ENCODE assay signal across 8 cellular contexts in genomic region chr17:27236710-27237315, GRCh38. TPM values are rescaled to one million over a fixed set of nuclear protein-coding genes. Genes with fewer than 3 reads are reported as not detected.
A peak's percentile ranks its signal among the peaks of the same experiment; 100 is the strongest.
DNase-seq lines count a peak whose midpoint lies in the region; TF ChIP-seq lines count a peak whose summit lies in the region.

No MANE protein-coding gene starts in this region.

- H3K27ac Mint-ChIP-seq in activated CD4-positive, alpha-beta memory T cell treated with anti-CD3 and anti-CD28 coated beads, Interleukin-2, amount 10 ng/mL, durations not matched to agents 7 days and 5 days = no peak overlapping the region
- H3K27ac Mint-ChIP-seq in mesothelial cell of epicardium = no peak overlapping the region

- no peaks in the 10 kb centered on the region for H3K27me3 ChIP-seq in BJ (ENCODE audit: control insufficient read depth, insufficient read depth, low read length)
- no peaks in the 10 kb centered on the region for H3K27me3 ChIP-seq in effector memory CD4-positive, alpha-beta T cell (replicated peaks; ENCODE audit: control insufficient read depth, insufficient read depth, low read length, poor library complexity, severe bottlenecking)

- peaks cover 2% of the 10 kb centered on the region; the same call in 1 of the 2 replicates for H3K4me1 ChIP-seq in HEK293 (ENCODE audit: control insufficient read depth, insufficient read depth, low read length)
- H3K4me1 ChIP-seq in effector memory CD4-positive, alpha-beta T cell (ENCODE audit: control insufficient read depth, insufficient read depth, low read length, poor library complexity, severe bottlenecking) = no peaks in the 10 kb centered on the region

- H3K4me1 Mint-ChIP-seq in activated CD4-positive, alpha-beta memory T cell treated with anti-CD3 and anti-CD28 coated beads, Interleukin-2, amount 10 ng/mL, durations not matched to agents 7 days and 5 days = peaks cover 33% of the 10 kb centered on the region
- H3K4me1 Mint-ChIP-seq in mesothelial cell of epicardium = peaks cover 37% of the 10 kb centered on the region

- CTCF ChIA-PET in BJ (lab: Yijun Ruan, JAX) (interaction anchor here (0.6 to 9.0 kb wide), 38 partner anchors 9 to 418 kb away, joined by 3 to 162 read pairs (median 5); partner anchors contain the start of gene WSB1), HEK293 (lab: Yijun Ruan, JAX) (interaction anchor here (0.6 to 9.8 kb wide), 74 partner anchors 9 to 1066 kb away, joined by 3 to 208 read pairs (median 5); partner anchors contain the start of genes KSR1 and WSB1)
- CTCF ChIA-PET in activated CD4-positive, alpha-beta memory T cell treated with anti-CD3 and anti-CD28 coated beads, Interleukin-2, amount 10 ng/mL, durations not matched to agents 7 days and 5 days (lab: Charles Lee) = interaction anchor here (0.7 to 5.6 kb wide), 43 partner anchors 9 to 415 kb away, joined by 3 to 107 read pairs (median 5); partner anchors contain the start of gene WSB1

- H3K27me3 Mint-ChIP-seq in activated CD4-positive, alpha-beta memory T cell treated with anti-CD3 and anti-CD28 coated beads, Interleukin-2, amount 10 ng/mL, durations not matched to agents 7 days and 5 days = peaks cover 2% of the 10 kb centered on the region
- H3K27me3 Mint-ChIP-seq in mesothelial cell of epicardium (ENCODE audit: low read depth) = peaks cover 6% of the 10 kb centered on the region

- no peaks in the 10 kb centered on the region for H3K36me3 ChIP-seq in BJ (ENCODE audit: control insufficient read depth, insufficient read depth, low read length)
- no peaks in the 10 kb centered on the region for H3K36me3 ChIP-seq in HEK293 (ENCODE audit: control insufficient read depth in 2 of 2, insufficient read depth in 1 of 2, low read length in 2 of 2)
- H3K36me3 ChIP-seq in effector memory CD4-positive, alpha-beta T cell (ENCODE audit: control insufficient read depth, insufficient read depth, low read length) = no peaks in the 10 kb centered on the region

- TF ChIP-seq CTCF in BJ (IDR thresholded peaks at IDR 0.05; ENCODE audit: insufficient read depth, low read depth, low read length) = peak; percentile 84
- peak; percentile 47; the same call in 1 of the 2 replicates for TF ChIP-seq CTCF in HEK293 (tag by site-specific recombination; IDR thresholded peaks at IDR 0.05)
- peak; percentile 94 for TF ChIP-seq CTCF in mesothelial cell of epicardium (IDR thresholded peaks at IDR 0.05; ENCODE audit: unreplicated experiment)

- POLR2A ChIA-PET in BJ (lab: Charles Lee) (interaction anchor here (1.2 kb wide), 1 partner anchor 96 kb away, joined by 4 read pairs; no protein-coding TSS in a partner anchor), HEK293 (lab: Yijun Ruan, JAX) (interaction anchor here (1.0 to 1.9 kb wide), 3 partner anchors 58 to 96 kb away, joined by 3 to 8 read pairs (median 5); no protein-coding TSS in a partner anchor)
- POLR2A ChIA-PET in activated CD4-positive, alpha-beta memory T cell treated with anti-CD3 and anti-CD28 coated beads, Interleukin-2, amount 10 ng/mL, durations not matched to agents 7 days and 5 days (lab: Charles Lee) = interaction anchor here (0.8 to 5.6 kb wide), 6 partner anchors 57 to 364 kb away, joined by 3 to 53 read pairs (median 4); partner anchors contain the start of gene WSB1

- H3K36me3 Mint-ChIP-seq in activated CD4-positive, alpha-beta memory T cell treated with anti-CD3 and anti-CD28 coated beads, Interleukin-2, amount 10 ng/mL, durations not matched to agents 7 days and 5 days (ENCODE audit: low read depth) = no peaks in the 10 kb centered on the region
- no peaks in the 10 kb centered on the region for H3K36me3 Mint-ChIP-seq in mesothelial cell of epicardium

- H3K4me3 Mint-ChIP-seq in activated CD4-positive, alpha-beta memory T cell treated with anti-CD3 and anti-CD28 coated beads, Interleukin-2, amount 10 ng/mL, durations not matched to agents 7 days and 5 days = no peak overlapping the region
- no peak overlapping the region for H3K4me3 Mint-ChIP-seq in mesothelial cell of epicardium

- no peaks in the 10 kb centered on the region for H3K9me3 ChIP-seq in HEK293 (ENCODE audit: control insufficient read depth, insufficient read depth, low read depth, low read length)
- H3K9me3 ChIP-seq in effector memory CD4-positive, alpha-beta T cell (ENCODE audit: control insufficient read depth, low read length) = no peaks in the 10 kb centered on the region

- DNase-seq in BJ (ENCODE audit: low read depth) = no peak
- peak; percentile 27 for DNase-seq in NK-92 (lab: John Stamatoyannopoulos, UW; ENCODE audit: unreplicated experiment)
- DNase-seq in activated CD4-positive, alpha-beta memory T cell treated with anti-CD3 and anti-CD28 coated beads, Interleukin-2, amount 10 ng/mL, durations not matched to agents 7 days and 5 days = peak; percentile 77
- peak; percentile 37 to 61 (median 41) for DNase-seq in effector memory CD4-positive, alpha-beta T cell
- peak in 1 of 2 experiments; percentile 84 for DNase-seq in mesothelial cell of epicardium (ENCODE audit: low spot score in 2 of 2, unreplicated experiment in 2 of 2)
- DNase-seq in stimulated activated CD8-positive, alpha-beta memory T cell treated with anti-CD3 and anti-CD28 coated beads, Interleukin-4, amount 100 ng/mL, for 24 hours (ENCODE audit: low read depth) = peak; percentile 63
- DNase-seq in HPDE6-E6E7 (ENCODE audit: extremely low spot score) = no peak

- H3K9me3 Mint-ChIP-seq in activated CD4-positive, alpha-beta memory T cell treated with anti-CD3 and anti-CD28 coated beads, Interleukin-2, amount 10 ng/mL, durations not matched to agents 7 days and 5 days = no peaks in the 10 kb centered on the region
- H3K9me3 Mint-ChIP-seq in mesothelial cell of epicardium = no peaks in the 10 kb centered on the region

- H3K4me3 ChIP-seq in BJ (ENCODE audit: low read depth, low read length) (no peak overlapping the region), HEK293 (ENCODE audit: low read depth, low read length) (no peak overlapping the region)
- no peak overlapping the region for H3K4me3 ChIP-seq in effector memory CD4-positive, alpha-beta T cell (ENCODE audit: insufficient read depth, low read depth, low read length, poor library complexity, severe bottlenecking)

- H3K27ac ChIP-seq in HEK293 (ENCODE audit: extremely low read depth, low read depth, low read length) = no peak overlapping the region
- H3K27ac ChIP-seq in effector memory CD4-positive, alpha-beta T cell (ENCODE audit: insufficient read depth, low read length, poor library complexity, severe bottlenecking) = no peak overlapping the region

TF ChIP-seq in HEK293, 187 proteins besides CTCF, POLR2A, EP300 and RAD21:
- TF ChIP-seq ZNF501 (tag by site-specific recombination; IDR thresholded peaks at IDR 0.05) (no peak), ZNF660 (tag by site-specific recombination; IDR thresholded peaks at IDR 0.05) (peak; percentile 99), ZNF23 (tag by site-specific recombination; IDR thresholded peaks at IDR 0.05; ENCODE audit: borderline replicate concordance) (no peak), ELK4 (IDR thresholded peaks at IDR 0.05; ENCODE audit: borderline replicate concordance, low read depth, low read length) (no peak), ZNF654 (tag by site-specific recombination; IDR thresholded peaks at IDR 0.05; ENCODE audit: low read depth) (peak; percentile 81), ZBTB48 (tag by site-specific recombination; IDR thresholded peaks at IDR 0.05) (peak; percentile 93)

RNA-seq across cellular contexts. Expression of gene WSB1, which starts 57.1 kb away (rescaled TPM):
- 144 and 163 TPM in 2 replicates for polyA plus RNA-seq in BJ (2011; rRNA removed)
- 44.4 and 53.6 TPM in 2 replicates for polyA minus RNA-seq in BJ (2011; rRNA and poly(A)+ RNA removed)
- total RNA-seq in activated CD4-positive, alpha-beta memory T cell treated with anti-CD3 and anti-CD28 coated beads, Interleukin-2, amount 10 ng/mL, durations not matched to agents 7 days and 5 days = 100 to 1,000 TPM; 143 to 155 TPM
- 768 to 806 TPM (median 799 TPM) in 3 replicates for total RNA-seq in mesothelial cell of epicardium

Comparison
In these comparisons a context has a peak if more than half of its experiments do, and no peak if none do; other contexts are left out.
1. DNase-seq: peak in NK-92 (single experiment), activated CD4-positive, alpha-beta memory T cell treated with anti-CD3 and anti-CD28 coated beads, Interleukin-2, amount 10 ng/mL, durations not matched to agents 7 days and 5 days (single experiment), effector memory CD4-positive, alpha-beta T cell (3 of 3) and stimulated activated CD8-positive, alpha-beta memory T cell treated with anti-CD3 and anti-CD28 coated beads, Interleukin-4, amount 100 ng/mL, for 24 hours (single experiment); none in BJ (single experiment) and HPDE6-E6E7 (single experiment).
2. Peak in every context shown above with its lines, with median percentiles within 50 percentile points of each other: CTCF ChIP-seq.